Comparison of ENCODE assay signal across 19 cellular contexts in the genomic region with DNA sequence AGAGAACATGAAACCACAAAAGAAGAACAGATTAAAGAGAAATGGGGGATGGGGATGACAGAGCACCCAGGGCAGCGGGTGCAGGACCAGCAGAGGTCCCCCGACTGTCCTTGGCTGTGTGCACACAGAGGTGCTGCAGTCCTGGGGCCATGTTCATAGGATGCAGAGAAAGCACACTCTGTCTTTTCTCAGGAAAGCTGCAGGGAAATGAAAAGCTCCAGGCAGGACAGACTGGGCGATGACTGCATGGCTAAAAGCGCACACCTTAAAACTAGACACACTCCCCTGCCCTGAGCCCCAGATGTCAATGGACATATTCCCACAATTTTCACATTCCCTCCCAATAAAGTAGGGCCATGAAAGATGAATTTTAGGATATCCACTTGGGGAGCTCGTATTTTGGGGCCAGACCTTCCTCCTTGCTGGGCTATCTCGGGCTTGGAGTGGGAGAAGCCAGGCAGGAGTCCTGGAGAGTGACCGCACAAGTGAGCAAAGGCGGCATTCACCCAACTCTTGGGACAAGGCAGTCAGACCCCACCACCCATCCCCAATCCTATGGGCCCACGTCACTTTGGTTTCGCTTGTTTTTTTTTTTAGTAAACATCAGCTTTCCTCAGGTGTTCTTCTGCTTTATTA. TPM values are rescaled to one million over a fixed set of nuclear protein-coding genes. Genes with fewer than 3 reads are reported as not detected.
A peak's percentile ranks its signal among the peaks of the same experiment; 100 is the strongest.
DNase-seq lines count a peak whose midpoint lies in the region; ATAC-seq and TF ChIP-seq lines count a peak whose summit lies in the region.
"Had no signal": no experiment of that assay in that cellular context is flagged by ENCODE, and none has a peak within 500 bp of the region (broad histone marks: within the 10 kb centered on the region; RNA-seq: fewer than 3 reads in every experiment).

No MANE protein-coding gene starts in this region.

- H3K4me1 ChIP-seq in Panc1 (ENCODE audit: control insufficient read depth, insufficient read depth, low read length), result peaks cover 22% of the 10 kb centered on the region
- peaks cover 32% of the 10 kb centered on the region for H3K4me1 ChIP-seq in suprapubic skin
- H3K4me1 ChIP-seq: breast epithelium, gastrocnemius medialis had no signal

- DNase-seq in activated gamma-delta T cell treated with Interleukin-2 at 50 U/mL for 16 hours (peak; percentile 3), activated gamma-delta T cell (lab: John Stamatoyannopoulos, UW) (no peak), Panc1 (ENCODE audit: low read depth, low spot score) (no peak), left colon (peak; percentile 15 to 24), suprapubic skin (ENCODE audit: low spot score in 2 of 2) (peak; percentile 60 to 72), NCI-H1092 (lab: John Stamatoyannopoulos, UW) (no peak), nucleus accumbens (lab: John Stamatoyannopoulos, UW) (no peak)
- DNase-seq in activated T-helper 2 cell treated with anti-CD3 and anti-CD28 coated beads, Interferon-gamma antibody, Interleukin-2, Interleukin-4, amounts not matched to agents 10 μg/mL and 5 μg/mL and 100 μg/mL, durations not matched to agents 14 hours and 24 hours and 36 hours (ENCODE audit: low spot score), result no peak
- DNase-seq: activated naive CD8-positive, alpha-beta T cell treated with anti-CD3 and anti-CD28 coated beads, Interleukin-2, amount 50 U/mL, for 24 hours; dermis blood vessel endothelial cell; H7; naive B cell; NCI-H1105 treated with DMSO at 0.1 percent for 48 hours had no signal

- ATAC-seq in Panc1 (0 out of 2 replicates have a peak, but pooled peaks have one; percentile 11), left colon (no peak)
- ATAC-seq: activated naive CD8-positive, alpha-beta T cell treated with anti-CD3 and anti-CD28 coated beads, Interleukin-2, amount 50 U/mL, for 24 hours; gastrocnemius medialis had no signal

- H3K4me3 ChIP-seq in Panc1 (ENCODE audit: low read depth in 2 of 2, low read length in 2 of 2) (no peak overlapping the region), suprapubic skin (no peak overlapping the region)
- H3K4me3 ChIP-seq: breast epithelium, gastrocnemius medialis had no signal

- H3K9me3 ChIP-seq in Panc1 (ENCODE audit: control insufficient read depth, insufficient read depth, low read depth, low read length) (no peaks in the 10 kb centered on the region), suprapubic skin (no peaks in the 10 kb centered on the region)
- H3K9me3 ChIP-seq: breast epithelium, gastrocnemius medialis had no signal

- TF ChIP-seq CTCF in Panc1 (IDR thresholded peaks at IDR 0.05), result no peak
- TF ChIP-seq CTCF in suprapubic skin (IDR thresholded peaks at IDR 0.05), result no peak

- H3K36me3 ChIP-seq in Panc1 (ENCODE audit: control insufficient read depth, insufficient read depth, low read length) (no peaks in the 10 kb centered on the region), suprapubic skin (no peaks in the 10 kb centered on the region)
- H3K36me3 ChIP-seq: breast epithelium, gastrocnemius medialis had no signal

- intact Hi-C loops in Panc1 (cut with micrococcal nuclease; ENCODE audit: unreplicated experiment) (no loop called here), left colon (cut with DNase I, micrococcal nuclease) (no loop called here)
- intact Hi-C loops in activated T-helper 2 cell treated with anti-CD3 and anti-CD28 coated beads, Interferon-gamma antibody, Interleukin-2, Interleukin-4, amounts not matched to agents 10 μg/mL and 5 μg/mL and 100 μg/mL, durations not matched to agents 14 hours and 24 hours and 36 hours (cut with micrococcal nuclease), result no loop called here

- H3K27me3 ChIP-seq in Panc1 (ENCODE audit: control insufficient read depth, insufficient read depth, low read length) (no peaks in the 10 kb centered on the region), suprapubic skin (peaks cover 17% of the 10 kb centered on the region)
- H3K27me3 ChIP-seq: breast epithelium had no signal

- no peaks in the 10 kb centered on the region for H3K9me3 Mint-ChIP-seq in activated T-helper 2 cell treated with anti-CD3 and anti-CD28 coated beads, Interferon-gamma antibody, Interleukin-2, Interleukin-4, amounts not matched to agents 10 μg/mL and 5 μg/mL and 100 μg/mL, durations not matched to agents 14 hours and 24 hours and 36 hours
- H3K9me3 Mint-ChIP-seq: activated naive CD8-positive, alpha-beta T cell treated with anti-CD3 and anti-CD28 coated beads, Interleukin-2, amount 50 U/mL, for 24 hours; stimulated activated naive CD8-positive, alpha-beta T cell treated with anti-CD3 and anti-CD28 coated beads, Interleukin-15, Interleukin-2, amounts not matched to agents 100 ng/mL and 50 ng/mL, for 24 hours had no signal

- peaks cover 28% of the 10 kb centered on the region for H3K27me3 Mint-ChIP-seq in activated T-helper 2 cell treated with anti-CD3 and anti-CD28 coated beads, Interferon-gamma antibody, Interleukin-2, Interleukin-4, amounts not matched to agents 10 μg/mL and 5 μg/mL and 100 μg/mL, durations not matched to agents 14 hours and 24 hours and 36 hours (ENCODE audit: low read depth)

- H3K27ac Mint-ChIP-seq in activated T-helper 2 cell treated with anti-CD3 and anti-CD28 coated beads, Interferon-gamma antibody, Interleukin-2, Interleukin-4, amounts not matched to agents 10 μg/mL and 5 μg/mL and 100 μg/mL, durations not matched to agents 14 hours and 24 hours and 36 hours, result no peak overlapping the region
- H3K27ac Mint-ChIP-seq: activated naive CD8-positive, alpha-beta T cell treated with anti-CD3 and anti-CD28 coated beads, Interleukin-2, amount 50 U/mL, for 24 hours; naive B cell; stimulated activated naive CD8-positive, alpha-beta T cell treated with anti-CD3 and anti-CD28 coated beads, Interleukin-15, Interleukin-2, amounts not matched to agents 100 ng/mL and 50 ng/mL, for 24 hours had no signal

- H3K27ac ChIP-seq in Panc1 (ENCODE audit: low read length), result peak overlapping the region; percentile 30
- no peak overlapping the region for H3K27ac ChIP-seq in suprapubic skin
- H3K27ac ChIP-seq: breast epithelium, gastrocnemius medialis had no signal

- WGBS in suprapubic skin, result 90% methylated on average over 10 of the region's 10 CpGs

- H3K4me3 Mint-ChIP-seq in activated T-helper 2 cell treated with anti-CD3 and anti-CD28 coated beads, Interferon-gamma antibody, Interleukin-2, Interleukin-4, amounts not matched to agents 10 μg/mL and 5 μg/mL and 100 μg/mL, durations not matched to agents 14 hours and 24 hours and 36 hours (ENCODE audit: low read depth), result no peak overlapping the region
- H3K4me3 Mint-ChIP-seq: activated naive CD8-positive, alpha-beta T cell treated with anti-CD3 and anti-CD28 coated beads, Interleukin-2, amount 50 U/mL, for 24 hours; naive B cell; stimulated activated naive CD8-positive, alpha-beta T cell treated with anti-CD3 and anti-CD28 coated beads, Interleukin-15, Interleukin-2, amounts not matched to agents 100 ng/mL and 50 ng/mL, for 24 hours had no signal

- in situ Hi-C loops in Panc1 (cut with HindIII; ENCODE audit: low pct_unique_long_range_greater_than_20kb, low sequenced_read_pairs), result no loop called here

- TF ChIP-seq EP300 in suprapubic skin (IDR thresholded peaks at IDR 0.05), result no peak

- POLR2A ChIA-PET in Panc1 (lab: Charles Lee), result no interaction called here

- CTCF ChIA-PET in Panc1 (lab: Charles Lee), result no interaction called here

- H3K4me1 Mint-ChIP-seq in activated T-helper 2 cell treated with anti-CD3 and anti-CD28 coated beads, Interferon-gamma antibody, Interleukin-2, Interleukin-4, amounts not matched to agents 10 μg/mL and 5 μg/mL and 100 μg/mL, durations not matched to agents 14 hours and 24 hours and 36 hours (ENCODE audit: low read depth), result no peaks in the 10 kb centered on the region

- no peaks in the 10 kb centered on the region for H3K36me3 Mint-ChIP-seq in activated T-helper 2 cell treated with anti-CD3 and anti-CD28 coated beads, Interferon-gamma antibody, Interleukin-2, Interleukin-4, amounts not matched to agents 10 μg/mL and 5 μg/mL and 100 μg/mL, durations not matched to agents 14 hours and 24 hours and 36 hours (ENCODE audit: low read depth)

- TF ChIP-seq POLR2A in suprapubic skin (IDR thresholded peaks at IDR 0.05), result no peak

- BruUV-seq in Panc1 (replicated peaks; lab: Mats Ljungman, UMichigan), result no TSS peak

RNA-seq across cellular contexts. Expression of gene GPRIN2, which starts 13.0 kb away (rescaled TPM):
- total RNA-seq in Panc1 (2021; ENCODE audit: unreplicated experiment) (12.9 TPM), left colon (10 to 100 TPM; 35.9 to 56.7 TPM), suprapubic skin (10 to 100 TPM; 32.8 to 61.2 (median 40.4) TPM)
- polyA plus RNA-seq in Panc1 (2012; ENCODE audit: insufficient read length), result 10.6 TPM
- total RNA-seq in activated T-helper 2 cell treated with anti-CD3 and anti-CD28 coated beads, Interferon-gamma antibody, Interleukin-2, Interleukin-4, amounts not matched to agents 10 μg/mL and 5 μg/mL and 100 μg/mL, durations not matched to agents 14 hours and 24 hours and 36 hours, result not detected in 2 replicates
- total RNA-seq: gastrocnemius medialis, LHCN-M2, lung microvascular endothelial cell had no signal

RNA-seq across cellular contexts. Expression of gene SYT15, which starts 35.4 kb away (rescaled TPM):
- total RNA-seq in Panc1 (2021; ENCODE audit: unreplicated experiment), result 0.28 TPM
- 1.0 TPM for polyA plus RNA-seq in Panc1 (2012; ENCODE audit: insufficient read length)
- total RNA-seq in left colon, result 1 to 10 TPM; 1.4 to 2.2 TPM
- total RNA-seq in suprapubic skin, result 1 to 10 TPM in 3 of 4 donors, under 1 TPM in 1; 0.26 to 4.0 (median 2.6) TPM
- total RNA-seq in activated T-helper 2 cell treated with anti-CD3 and anti-CD28 coated beads, Interferon-gamma antibody, Interleukin-2, Interleukin-4, amounts not matched to agents 10 μg/mL and 5 μg/mL and 100 μg/mL, durations not matched to agents 14 hours and 24 hours and 36 hours, result 1.5 TPM in 2 replicates
- total RNA-seq: epithelial cell of proximal tubule, H7 had no signal

Comparison
In these comparisons a context has a peak if more than half of its experiments do, and no peak if none do; other contexts are left out.
1. DNase-seq: peak in activated gamma-delta T cell treated with Interleukin-2 at 50 U/mL for 16 hours (single experiment), left colon (2 of 2) and suprapubic skin (2 of 2); none in activated gamma-delta T cell (single experiment), Panc1 (single experiment), NCI-H1092 (single experiment), activated T-helper 2 cell treated with anti-CD3 and anti-CD28 coated beads, Interferon-gamma antibody, Interleukin-2, Interleukin-4, amounts not matched to agents 10 μg/mL and 5 μg/mL and 100 μg/mL, durations not matched to agents 14 hours and 24 hours and 36 hours (single experiment) and nucleus accumbens (0 of 56).
2. RNA of gene GPRIN2, which starts 13.0 kb away (total RNA-seq): 35.9 to 56.7 TPM in left colon, 32.8 to 61.2 TPM in suprapubic skin and 12.9 TPM in Panc1 (single experiment); not detected in activated T-helper 2 cell treated with anti-CD3 and anti-CD28 coated beads, Interferon-gamma antibody, Interleukin-2, Interleukin-4, amounts not matched to agents 10 μg/mL and 5 μg/mL and 100 μg/mL, durations not matched to agents 14 hours and 24 hours and 36 hours; every median in the first group is over 10 times any median in the second.